Comparison of ENCODE assay signal across 20 cellular contexts in the genomic region with DNA sequence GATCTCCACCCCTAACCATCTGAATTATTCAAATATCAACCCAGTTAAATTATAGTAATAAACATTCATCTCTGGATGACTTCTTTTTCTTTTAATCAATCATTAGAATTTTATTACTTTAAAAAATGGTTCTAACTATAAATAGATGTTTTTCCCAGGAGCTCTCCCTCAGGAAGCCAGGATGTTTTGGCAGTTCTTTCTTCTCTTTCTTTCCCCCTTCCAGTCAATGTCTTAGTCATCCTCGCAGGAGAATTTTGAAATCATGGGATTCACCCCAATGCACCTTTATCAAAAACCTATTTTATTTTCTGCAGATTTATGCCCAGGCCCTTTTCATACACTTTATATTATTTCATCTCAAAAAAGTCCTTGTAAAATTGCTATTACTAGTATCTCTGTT.
DNase-seq lines count a peak whose midpoint lies in the region; ATAC-seq and TF ChIP-seq lines count a peak whose summit lies in the region.
"Had no signal": no experiment of that assay in that cellular context is flagged by ENCODE, and none has a peak within 500 bp of the region (broad histone marks: within the 10 kb centered on the region; RNA-seq: fewer than 3 reads in every experiment).

No MANE protein-coding gene starts in this region.

- peaks cover 2% of the 10 kb centered on the region for H3K9me3 Mint-ChIP-seq in endodermal cell

- no peak overlapping the region for H3K4me3 ChIP-seq in OCI-LY1 (ENCODE audit: low read depth, low read length, poor library complexity, severe bottlenecking)
- no peak overlapping the region for H3K4me3 ChIP-seq in breast epithelium
- no peak overlapping the region for H3K4me3 ChIP-seq in uterus
- no peak overlapping the region for H3K4me3 ChIP-seq in endodermal cell (ENCODE audit: low read length)
- H3K4me3 ChIP-seq: SJSA1 had no signal

- H3K4me1 ChIP-seq in OCI-LY1 (ENCODE audit: insufficient read depth, low read length, severe bottlenecking), result peaks cover 67% of the 10 kb centered on the region
- H3K4me1 ChIP-seq in breast epithelium, result no peaks in the 10 kb centered on the region
- no peaks in the 10 kb centered on the region for H3K4me1 ChIP-seq in uterus
- no peaks in the 10 kb centered on the region for H3K4me1 ChIP-seq in endodermal cell (ENCODE audit: control insufficient read depth, insufficient read depth, low read length)
- H3K4me1 ChIP-seq: SJSA1 had no signal

- intact Hi-C loops in breast epithelium (cut with DNase I; ENCODE audit: low total_unique reads) (no loop called here), uterus (cut with DNase I; ENCODE audit: low total_unique reads) (no loop called here)

- H3K27ac ChIP-seq in OCI-LY1 (ENCODE audit: low read depth, low read length, poor library complexity, severe bottlenecking) (peak overlapping the region; percentile 76), breast epithelium (peak overlapping the region; percentile 38 to 60), uterus (peak overlapping the region; percentile 18 to 62), endodermal cell (ENCODE audit: low read depth, low read length) (no peak overlapping the region)
- H3K27ac ChIP-seq: SJSA1 had no signal

- 95 to 100% methylated on average over 1 of the region's 1 CpG for WGBS in endodermal cell (ENCODE audit: insufficient coverage in 1 of 2, insufficient read length in 1 of 2), 2 experiments

- H3K9me3 ChIP-seq in OCI-LY1 (ENCODE audit: low read length), result no peaks in the 10 kb centered on the region
- no peaks in the 10 kb centered on the region for H3K9me3 ChIP-seq in breast epithelium
- no peaks in the 10 kb centered on the region for H3K9me3 ChIP-seq in uterus
- no peaks in the 10 kb centered on the region for H3K9me3 ChIP-seq in endodermal cell (ENCODE audit: control insufficient read depth, low read length)
- H3K9me3 ChIP-seq: SJSA1 had no signal

- DNase-seq in breast epithelium (ENCODE audit: low spot score in 2 of 2) (no peak), omental fat pad (ENCODE audit: low spot score) (no peak), uterus (no peak), SKM-1 (lab: John Stamatoyannopoulos, UW; ENCODE audit: unreplicated experiment) (no peak), endodermal cell (no peak)
- DNase-seq: AML-193; C1 segment of cervical spinal cord; CD8-positive, alpha-beta T cell; DND-41; GOT3; MM.1S; NCI-H1048; NCI-H1417 treated with DMSO at 0.1 percent for 48 hours; NCI-H187; NCI-H446; NCI-H526; OCI-M1 had no signal

- peak; percentile 80 for ATAC-seq in omental fat pad (ENCODE audit: low FRiP score)
- no peak for ATAC-seq in HG03025 (IDR thresholded peaks at IDR 0.05; ENCODE audit: low FRiP score, unreplicated experiment)
- ATAC-seq: CD8-positive, alpha-beta T cell had no signal

- H3K4me3 Mint-ChIP-seq in endodermal cell, result no peak overlapping the region
- H3K4me3 Mint-ChIP-seq: CD8-positive, alpha-beta T cell had no signal

- H3K9ac ChIP-seq in OCI-LY1 (ENCODE audit: low read length), result no peak overlapping the region
- H3K9ac ChIP-seq in endodermal cell (ENCODE audit: extremely low read depth, low read length, poor library complexity, severe bottlenecking), result no peak overlapping the region

- H3K27me3 ChIP-seq in OCI-LY1 (ENCODE audit: insufficient read depth, low read length) (no peaks in the 10 kb centered on the region), breast epithelium (no peaks in the 10 kb centered on the region), uterus (no peaks in the 10 kb centered on the region), endodermal cell (ENCODE audit: control insufficient read depth, insufficient read depth, low read length, poor library complexity, severe bottlenecking) (no peaks in the 10 kb centered on the region)
- H3K27me3 ChIP-seq: SJSA1 had no signal

- H3K79me2 ChIP-seq in OCI-LY1 (ENCODE audit: insufficient read depth, low read length), result no peaks in the 10 kb centered on the region

- peaks cover 32% of the 10 kb centered on the region for H3K4me1 Mint-ChIP-seq in endodermal cell

- peaks cover 7% of the 10 kb centered on the region for H3K27me3 Mint-ChIP-seq in endodermal cell (ENCODE audit: insufficient read depth)

- H3K36me3 Mint-ChIP-seq in endodermal cell (ENCODE audit: low read depth), result no peaks in the 10 kb centered on the region
- H3K36me3 Mint-ChIP-seq: CD8-positive, alpha-beta T cell had no signal

- no peak overlapping the region for H3K27ac Mint-ChIP-seq in endodermal cell
- H3K27ac Mint-ChIP-seq: CD8-positive, alpha-beta T cell had no signal

- no peak overlapping the region for H2AFZ ChIP-seq in OCI-LY1 (ENCODE audit: low read length)

- H3K9me2 ChIP-seq in OCI-LY1 (ENCODE audit: low read depth, low read length), result no peaks in the 10 kb centered on the region

- TF ChIP-seq POLR2A in breast epithelium (IDR thresholded peaks at IDR 0.05) (no peak), uterus (IDR thresholded peaks at IDR 0.05) (no peak)

- no peaks in the 10 kb centered on the region for H3K36me3 ChIP-seq in OCI-LY1 (ENCODE audit: insufficient read depth, low read length)
- no peaks in the 10 kb centered on the region for H3K36me3 ChIP-seq in breast epithelium
- no peaks in the 10 kb centered on the region for H3K36me3 ChIP-seq in uterus
- no peaks in the 10 kb centered on the region for H3K36me3 ChIP-seq in endodermal cell (ENCODE audit: control insufficient read depth, insufficient read depth, low read length)
- H3K36me3 ChIP-seq: SJSA1 had no signal

- no peaks in the 10 kb centered on the region for H3F3A ChIP-seq in OCI-LY1 (ENCODE audit: insufficient read depth, low read length)

- H3K4me2 ChIP-seq in OCI-LY1 (ENCODE audit: low read length), result no peak overlapping the region

- TF ChIP-seq CTCF in OCI-LY1 (IDR thresholded peaks at IDR 0.05; ENCODE audit: low read length) (no peak), breast epithelium (IDR thresholded peaks at IDR 0.05) (no peak), omental fat pad (IDR thresholded peaks at IDR 0.05) (no peak), uterus (IDR thresholded peaks at IDR 0.05) (no peak), endodermal cell (conservative IDR thresholded peaks at IDR 0.05) (no peak)

- H4K20me1 ChIP-seq in OCI-LY1 (ENCODE audit: insufficient read depth, low read length), result no peaks in the 10 kb centered on the region
